ENCODE assay signal across 36 cellular contexts in genomic region chr2:21117688-21118087, GRCh38. TPM values are rescaled to one million over a fixed set of nuclear protein-coding genes. Genes with fewer than 3 reads are reported as not detected.
"Had no signal": no experiment of that assay in that cellular context is flagged by ENCODE, and none has a peak within 500 bp of the region (broad histone marks: within the 10 kb centered on the region; RNA-seq: fewer than 3 reads in every experiment).

No MANE protein-coding gene starts in this region.

- H3K4me3 Mint-ChIP-seq: activated B cell treated with CpG ODN at 0.5 μM for 24 hours; activated CD8-positive, alpha-beta T cell treated with anti-CD3 and anti-CD28 coated beads for 36 hours; activated naive CD4-positive, alpha-beta T cell treated with anti-CD3 and anti-CD28 coated beads for 36 hours; activated naive CD4-positive, alpha-beta T cell treated with anti-CD3 and anti-CD28 coated beads, Interleukin-2, amount 50 U/mL, for 24 hours; activated naive CD8-positive, alpha-beta T cell treated with anti-CD3 and anti-CD28 coated beads for 36 hours; activated naive CD8-positive, alpha-beta T cell treated with anti-CD3 and anti-CD28 coated beads, Interleukin-2, amount 50 U/mL, for 24 hours; activated T-helper 1 cell treated with anti-CD3 and anti-CD28 coated beads, Interleukin-12 subunit alpha, Interleukin-12 subunit beta, Interleukin-2, Interleukin-4 antibody, amounts not matched to agents 30 ng/mL and 10 ng/mL and 1 ng/mL, durations not matched to agents 14 hours and 24 hours and 36 hours; brain; T-helper 17 cell; T-helper 2 cell treated with Interferon-gamma antibody and Interleukin-4, amounts not matched to agents 5 μg/mL and 100 μg/mL, for 36 hours had no signal

- H3K9me3 ChIP-seq: adrenal gland, ascending aorta, breast epithelium, colonic mucosa, esophagus squamous epithelium, gastroesophageal sphincter, heart right ventricle had no signal

- H3K27ac Mint-ChIP-seq: activated B cell treated with CpG ODN at 0.5 μM for 24 hours; activated CD8-positive, alpha-beta T cell treated with anti-CD3 and anti-CD28 coated beads for 36 hours; activated naive CD4-positive, alpha-beta T cell treated with anti-CD3 and anti-CD28 coated beads for 36 hours; activated naive CD4-positive, alpha-beta T cell treated with anti-CD3 and anti-CD28 coated beads, Interleukin-2, amount 50 U/mL, for 24 hours; activated naive CD8-positive, alpha-beta T cell treated with anti-CD3 and anti-CD28 coated beads for 36 hours; activated naive CD8-positive, alpha-beta T cell treated with anti-CD3 and anti-CD28 coated beads, Interleukin-2, amount 50 U/mL, for 24 hours; activated T-helper 1 cell treated with anti-CD3 and anti-CD28 coated beads, Interleukin-12 subunit alpha, Interleukin-12 subunit beta, Interleukin-2, Interleukin-4 antibody, amounts not matched to agents 30 ng/mL and 10 ng/mL and 1 ng/mL, durations not matched to agents 14 hours and 24 hours and 36 hours; activated T-helper 2 cell treated with anti-CD3 and anti-CD28 coated beads, Interferon-gamma antibody, Interleukin-2, Interleukin-4, amounts not matched to agents 10 μg/mL and 5 μg/mL and 100 μg/mL, durations not matched to agents 14 hours and 24 hours and 36 hours; brain; T-helper 17 cell; T-helper 2 cell treated with Interferon-gamma antibody and Interleukin-4, amounts not matched to agents 5 μg/mL and 100 μg/mL, for 36 hours had no signal

- H3K27ac ChIP-seq: adrenal gland, ascending aorta, breast epithelium, cardiac muscle cell, colonic mucosa, epithelial cell of prostate, esophagus squamous epithelium, gastroesophageal sphincter, heart right ventricle, WERI-Rb-1 had no signal

- H3K4me1 ChIP-seq: adrenal gland, ascending aorta, breast epithelium, colonic mucosa, esophagus squamous epithelium, gastroesophageal sphincter, heart right ventricle had no signal

- DNase-seq: activated B cell treated with CpG ODN at 0.5 μM for 24 hours; activated CD8-positive, alpha-beta memory T cell treated with anti-CD3 and anti-CD28 coated beads for 24 hours; activated CD8-positive, alpha-beta memory T cell treated with anti-CD3 and anti-CD28 coated beads, Interleukin-2, amount 50 U/mL, for 4 hours; activated effector memory CD4-positive, alpha-beta T cell treated with anti-CD3 and anti-CD28 coated beads, Interleukin-2, amount 50 U/mL, for 16 hours; activated naive CD8-positive, alpha-beta T cell treated with anti-CD3 and anti-CD28 coated beads for 36 hours; activated naive CD8-positive, alpha-beta T cell treated with anti-CD3 and anti-CD28 coated beads, Interleukin-2, amount 50 U/mL, for 24 hours; activated T-cell treated with anti-CD3 and anti-CD28 coated beads, Interleukin-2, amount 50 U/mL, for 1 hour; central memory CD4-positive, alpha-beta T cell; cerebellar nuclear complex; effector CD8-positive, alpha-beta T cell; esophagus squamous epithelium; T-helper 17 cell; T1000 had no signal

- H3K9me3 Mint-ChIP-seq: activated B cell treated with CpG ODN at 0.5 μM for 24 hours; activated CD8-positive, alpha-beta T cell treated with anti-CD3 and anti-CD28 coated beads for 36 hours; activated naive CD4-positive, alpha-beta T cell treated with anti-CD3 and anti-CD28 coated beads for 36 hours; activated naive CD4-positive, alpha-beta T cell treated with anti-CD3 and anti-CD28 coated beads, Interleukin-2, amount 50 U/mL, for 24 hours; activated naive CD8-positive, alpha-beta T cell treated with anti-CD3 and anti-CD28 coated beads for 36 hours; activated naive CD8-positive, alpha-beta T cell treated with anti-CD3 and anti-CD28 coated beads, Interleukin-2, amount 50 U/mL, for 24 hours; activated T-helper 1 cell treated with anti-CD3 and anti-CD28 coated beads, Interleukin-12 subunit alpha, Interleukin-12 subunit beta, Interleukin-2, Interleukin-4 antibody, amounts not matched to agents 30 ng/mL and 10 ng/mL and 1 ng/mL, durations not matched to agents 14 hours and 24 hours and 36 hours; activated T-helper 2 cell treated with anti-CD3 and anti-CD28 coated beads, Interferon-gamma antibody, Interleukin-2, Interleukin-4, amounts not matched to agents 10 μg/mL and 5 μg/mL and 100 μg/mL, durations not matched to agents 14 hours and 24 hours and 36 hours; T-helper 2 cell treated with Interferon-gamma antibody and Interleukin-4, amounts not matched to agents 5 μg/mL and 100 μg/mL, for 36 hours had no signal

- H3K36me3 Mint-ChIP-seq: activated naive CD4-positive, alpha-beta T cell treated with anti-CD3 and anti-CD28 coated beads, Interleukin-2, amount 50 U/mL, for 24 hours; activated naive CD8-positive, alpha-beta T cell treated with anti-CD3 and anti-CD28 coated beads for 36 hours; brain had no signal

- H3K4me3 ChIP-seq: adrenal gland, ascending aorta, breast epithelium, cardiac muscle cell, colonic mucosa, esophagus squamous epithelium, gastroesophageal sphincter, heart right ventricle had no signal

- H3K4me1 Mint-ChIP-seq: activated B cell treated with CpG ODN at 0.5 μM for 24 hours; activated naive CD4-positive, alpha-beta T cell treated with anti-CD3 and anti-CD28 coated beads, Interleukin-2, amount 50 U/mL, for 24 hours; activated naive CD8-positive, alpha-beta T cell treated with anti-CD3 and anti-CD28 coated beads for 36 hours; activated naive CD8-positive, alpha-beta T cell treated with anti-CD3 and anti-CD28 coated beads, Interleukin-2, amount 50 U/mL, for 24 hours; brain; T-helper 17 cell had no signal

- H3K36me3 ChIP-seq: adrenal gland, ascending aorta, breast epithelium, cardiac muscle cell, colonic mucosa, esophagus squamous epithelium, gastroesophageal sphincter, heart right ventricle, WERI-Rb-1 had no signal

- ATAC-seq: activated CD4-positive, CD25-positive, alpha-beta regulatory T cell treated with anti-CD3 and anti-CD28 coated beads, Interleukin-2, amount 50 U/mL, for 24 hours; activated CD8-positive, alpha-beta T cell treated with anti-CD3 and anti-CD28 coated beads for 36 hours; activated naive CD8-positive, alpha-beta T cell treated with anti-CD3 and anti-CD28 coated beads, Interleukin-2, amount 50 U/mL, for 24 hours; gastroesophageal sphincter; T-helper 17 cell had no signal

- H3K27me3 ChIP-seq: ascending aorta, breast epithelium, cardiac muscle cell, colonic mucosa had no signal

RNA-seq across cellular contexts. Expression of gene TDRD15, which starts 6.1 kb away (rescaled TPM):
- total RNA-seq: activated CD8-positive, alpha-beta T cell treated with anti-CD3 and anti-CD28 coated beads for 36 hours; activated naive CD4-positive, alpha-beta T cell treated with anti-CD3 and anti-CD28 coated beads for 36 hours; activated naive CD8-positive, alpha-beta T cell treated with anti-CD3 and anti-CD28 coated beads for 36 hours; activated T-helper 1 cell treated with anti-CD3 and anti-CD28 coated beads, Interleukin-12 subunit alpha, Interleukin-12 subunit beta, Interleukin-2, Interleukin-4 antibody, amounts not matched to agents 30 ng/mL and 10 ng/mL and 1 ng/mL, durations not matched to agents 14 hours and 24 hours and 36 hours; activated T-helper 2 cell treated with anti-CD3 and anti-CD28 coated beads, Interferon-gamma antibody, Interleukin-2, Interleukin-4, amounts not matched to agents 10 μg/mL and 5 μg/mL and 100 μg/mL, durations not matched to agents 14 hours and 24 hours and 36 hours; adrenal gland; ascending aorta; cardiac muscle cell; colonic mucosa; dermis microvascular lymphatic vessel endothelial cell; endothelial cell of umbilical vein; fibroblast of lung; fibroblast of villous mesenchyme; glomerular endothelial cell; heart right ventricle had no signal
- polyA plus RNA-seq: adrenal gland, cardiac muscle cell, endothelial cell of umbilical vein, esophagus, fibroblast of lung, heart right ventricle had no signal
